2 cellular contexts compared by ENCODE assay signal in genomic region chr14:103286460-103286859, GRCh38.
A peak's percentile ranks its signal among the peaks of the same experiment; 100 is the strongest.
TF ChIP-seq lines count a peak whose summit lies in the region.

No MANE protein-coding gene starts in this region.

TF ChIP-seq in HepG2, 621 proteins besides CTCF, POLR2A, EP300 and RAD21:
- peak; percentile 62; the same call in 1 of the 2 replicates for TF ChIP-seq ATF7 (IDR thresholded peaks at IDR 0.05)
- no peak for TF ChIP-seq ATF7 (CRISPR knock-in tag; IDR thresholded peaks at IDR 0.05)
- no peak for TF ChIP-seq ZNF530 (CRISPR knock-in tag; IDR thresholded peaks at IDR 0.05; ENCODE audit: low read depth)
TF ChIP-seq in HepG2: peak in this region for 1.

TF ChIP-seq in HEK293, 187 proteins besides CTCF, POLR2A, EP300 and RAD21:
- TF ChIP-seq PRDM10 (tag by site-specific recombination; IDR thresholded peaks at IDR 0.05), result peak; percentile 92
- peak; percentile 72 for TF ChIP-seq ATF2 (tag by site-specific recombination; IDR thresholded peaks at IDR 0.05; ENCODE audit: low read depth)
- TF ChIP-seq ZNF404 (tag by site-specific recombination; IDR thresholded peaks at IDR 0.05), result no peak
